In the genomic region with DNA sequence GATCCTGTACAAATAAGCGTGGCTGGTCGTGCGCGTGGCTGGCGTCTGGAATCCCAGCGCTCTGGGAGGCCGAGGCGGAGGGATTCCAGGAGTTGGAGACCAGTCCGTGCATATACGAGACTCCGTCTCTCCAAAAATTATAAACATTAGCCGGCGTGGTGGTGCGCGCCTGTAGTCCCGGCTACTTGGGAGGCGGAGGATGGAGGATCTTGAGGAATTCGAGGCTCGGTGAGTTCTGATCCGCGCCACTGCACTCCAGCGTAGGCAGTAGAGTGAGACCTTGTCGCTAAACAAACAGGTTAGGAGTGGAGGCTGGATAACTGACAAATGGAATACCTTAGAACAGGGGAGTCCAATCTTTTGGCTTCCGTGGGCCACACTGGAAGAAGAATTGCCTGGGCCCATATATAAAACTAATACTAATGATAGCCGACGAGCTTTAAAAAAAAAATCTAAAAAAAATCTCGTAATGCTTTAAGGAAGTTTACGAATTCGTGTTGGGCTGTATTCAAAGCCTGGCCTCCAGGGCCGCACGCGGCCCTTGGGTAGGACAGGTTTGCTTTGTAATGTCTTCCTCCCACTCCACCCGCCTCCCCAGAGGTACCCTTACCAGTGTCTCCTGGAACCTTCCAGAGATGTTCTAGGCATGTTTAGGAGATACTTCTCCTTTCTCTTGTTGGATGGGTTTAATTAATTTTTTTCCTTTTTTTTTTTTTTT, we compare ENCODE assay signal across 8 cellular contexts. TPM values are rescaled to one million over a fixed set of nuclear protein-coding genes. Genes with fewer than 3 reads are reported as not detected.
A peak's percentile ranks its signal among the peaks of the same experiment; 100 is the strongest.
DNase-seq lines count a peak whose midpoint lies in the region; ATAC-seq and TF ChIP-seq lines count a peak whose summit lies in the region.

No MANE protein-coding gene starts in this region.

- no peaks in the 10 kb centered on the region for H3K9me3 ChIP-seq in CD4-positive, CD25-positive, alpha-beta regulatory T cell (ENCODE audit: control insufficient read depth in 2 of 2, low read length in 2 of 2)
- H3K9me3 ChIP-seq in KOPT-K1 (ENCODE audit: insufficient read depth, low read length, poor library complexity, severe bottlenecking): no peaks in the 10 kb centered on the region
- no peaks in the 10 kb centered on the region for H3K9me3 ChIP-seq in breast epithelium
- no peaks in the 10 kb centered on the region for H3K9me3 ChIP-seq in mesodermal cell (ENCODE audit: control insufficient read depth, low read length)

- peak overlapping the region; percentile 93 for H3K4me3 ChIP-seq in CD4-positive, CD25-positive, alpha-beta regulatory T cell (ENCODE audit: low read depth, low read length)
- H3K4me3 ChIP-seq in breast epithelium (peak overlapping the region; percentile 58 to 96 (median 88)), mesodermal cell (ENCODE audit: extremely low read depth, insufficient read depth, low read length, poor library complexity, severe bottlenecking) (peak overlapping the region; percentile 97)

- peak overlapping the region; percentile 96 to 97 (median 97) for H3K27ac Mint-ChIP-seq in CD4-positive, CD25-positive, alpha-beta regulatory T cell

- no peak for TF ChIP-seq POLR2A in breast epithelium (IDR thresholded peaks at IDR 0.05)

- ATAC-seq in CD4-positive, CD25-positive, alpha-beta regulatory T cell (ENCODE audit: low read depth in 2 of 2): no peak
- ATAC-seq in HG02642 (IDR thresholded peaks at IDR 0.05; ENCODE audit: poor library complexity, unreplicated experiment): no peak

- peaks cover 4% of the 10 kb centered on the region for H3K27me3 Mint-ChIP-seq in CD4-positive, CD25-positive, alpha-beta regulatory T cell

- peaks cover 22 to 73% (median 48%) of the 10 kb centered on the region in 4 donors for H3K4me1 Mint-ChIP-seq in CD4-positive, CD25-positive, alpha-beta regulatory T cell

- intact Hi-C loops in breast epithelium (cut with DNase I; ENCODE audit: low total_unique reads): no loop called here

- H3K36me3 Mint-ChIP-seq in CD4-positive, CD25-positive, alpha-beta regulatory T cell: peaks cover 26% of the 10 kb centered on the region

- H3K9me3 Mint-ChIP-seq in CD4-positive, CD25-positive, alpha-beta regulatory T cell: no peaks in the 10 kb centered on the region

- no peak for TF ChIP-seq CTCF in breast epithelium (IDR thresholded peaks at IDR 0.05)

- no peak for DNase-seq in CD4-positive, CD25-positive, alpha-beta regulatory T cell
- DNase-seq in breast epithelium (ENCODE audit: low spot score in 2 of 2) (no peak), COLO829 (ENCODE audit: low spot score) (no peak), MV-4-11 (lab: John Stamatoyannopoulos, UW) (no peak), iPS-NIHi11 (ENCODE audit: low spot score) (no peak)

- no peaks in the 10 kb centered on the region for H3K27me3 ChIP-seq in CD4-positive, CD25-positive, alpha-beta regulatory T cell (ENCODE audit: control insufficient read depth, insufficient read depth, low read length)
- no peaks in the 10 kb centered on the region for H3K27me3 ChIP-seq in breast epithelium

- H3K27ac ChIP-seq in CD4-positive, CD25-positive, alpha-beta regulatory T cell (ENCODE audit: insufficient read depth, low read length, poor library complexity, severe bottlenecking): peak overlapping the region; percentile 92
- H3K27ac ChIP-seq in KOPT-K1 (ENCODE audit: low read depth, low read length, poor library complexity, severe bottlenecking) (peak overlapping the region; percentile 84), breast epithelium (peak overlapping the region; percentile 89 to 90), mesodermal cell (ENCODE audit: low read depth, low read length, severe bottlenecking) (peak overlapping the region; percentile 75)

- peaks cover 21% of the 10 kb centered on the region for H3K36me3 ChIP-seq in CD4-positive, CD25-positive, alpha-beta regulatory T cell (ENCODE audit: control insufficient read depth, insufficient read depth, low read length)
- H3K36me3 ChIP-seq in KOPT-K1 (ENCODE audit: insufficient read depth, low read length): peaks cover 42% of the 10 kb centered on the region
- no peaks in the 10 kb centered on the region for H3K36me3 ChIP-seq in breast epithelium
- peaks cover 28% of the 10 kb centered on the region for H3K36me3 ChIP-seq in mesodermal cell (ENCODE audit: control insufficient read depth, insufficient read depth, low read length)

- WGBS in mesodermal cell (ENCODE audit: insufficient coverage in 2 of 2), 2 experiments: 62 to 66% methylated on average over 25 to 27 of the region's 33 CpGs

- peak overlapping the region; percentile 95 to 100 (median 98) for H3K4me3 Mint-ChIP-seq in CD4-positive, CD25-positive, alpha-beta regulatory T cell

- H3K4me1 ChIP-seq in CD4-positive, CD25-positive, alpha-beta regulatory T cell (ENCODE audit: control insufficient read depth, insufficient read depth, low read length, poor library complexity, severe bottlenecking): peaks cover 43% of the 10 kb centered on the region
- peaks cover 0 to 7% of the 10 kb centered on the region in 2 donors for H3K4me1 ChIP-seq in breast epithelium
- H3K4me1 ChIP-seq in mesodermal cell (ENCODE audit: control insufficient read depth, insufficient read depth, low read length, poor library complexity, severe bottlenecking): peaks cover 7% of the 10 kb centered on the region

RNA-seq across cellular contexts. Expression of a gene that starts 0.9 kb away (rescaled TPM):
- total RNA-seq in CD4-positive, CD25-positive, alpha-beta regulatory T cell: 145 TPM
- polyA plus RNA-seq in CD4-positive, CD25-positive, alpha-beta regulatory T cell: 100 to 1,000 TPM; 106 to 235 (median 181) TPM
- total RNA-seq in breast epithelium: 100 to 1,000 TPM; 150 to 219 (median 172) TPM
- 124 TPM for polyA plus RNA-seq in mesodermal cell (2013, experiment 1 of 2)
- polyA plus RNA-seq in mesodermal cell (2013, experiment 2 of 2): 146 TPM

RNA-seq across cellular contexts. Expression of a gene that starts 55.2 kb away (rescaled TPM):
- total RNA-seq in CD4-positive, CD25-positive, alpha-beta regulatory T cell: 157 TPM
- polyA plus RNA-seq in CD4-positive, CD25-positive, alpha-beta regulatory T cell: 10 to 100 TPM; 43.3 to 49.5 (median 47.5) TPM
- total RNA-seq in breast epithelium: 10 to 100 TPM; 58.4 to 70.7 (median 67.5) TPM
- polyA plus RNA-seq in mesodermal cell (2013, experiment 1 of 2): 50.9 TPM
- polyA plus RNA-seq in mesodermal cell (2013, experiment 2 of 2): 52.2 TPM
